ENCODE assay signal across 1 cellular context in the genomic region with DNA sequence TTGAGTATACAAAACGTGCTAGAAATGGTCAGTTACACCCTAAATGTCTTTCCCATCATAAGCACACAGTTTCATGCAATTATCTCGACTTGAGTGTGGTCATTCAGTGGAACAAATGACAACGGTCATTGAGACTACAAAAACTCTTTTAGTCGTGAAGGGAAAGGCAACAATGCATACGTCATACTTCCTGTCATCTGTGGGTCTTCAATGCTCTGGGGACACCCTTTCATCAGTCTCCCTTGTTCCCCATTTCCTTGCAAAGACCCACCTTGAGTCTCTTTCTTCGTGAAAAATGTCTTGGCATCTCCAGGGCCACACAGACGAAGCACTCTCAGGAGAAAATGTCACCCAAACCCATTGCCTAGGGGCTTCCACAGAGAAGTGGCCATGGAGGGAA.
TF ChIP-seq lines count a peak whose summit lies in the region.

No MANE protein-coding gene starts in this region.

TF ChIP-seq in SK-N-SH treated with all-trans-retinoic acid at 6 μM for 48 hours, 23 proteins besides CTCF, POLR2A, EP300 and RAD21:
- TF ChIP-seq PATZ1 (CRISPR knock-in tag; IDR thresholded peaks at IDR 0.05; ENCODE audit: borderline replicate concordance) (no peak), RARB (CRISPR knock-in tag; IDR thresholded peaks at IDR 0.05) (no peak), OSR1 (CRISPR knock-in tag; IDR thresholded peaks at IDR 0.05) (no peak)
